Comparison of ENCODE assay signal across 8 cellular contexts in genomic region chr19:10333758-10334339, GRCh38. TPM values are rescaled to one million over a fixed set of nuclear protein-coding genes. Genes with fewer than 3 reads are reported as not detected.
A peak's percentile ranks its signal among the peaks of the same experiment; 100 is the strongest.
DNase-seq lines count a peak whose midpoint lies in the region; ATAC-seq and TF ChIP-seq lines count a peak whose summit lies in the region.

No MANE protein-coding gene starts in this region.

- H2AFZ ChIP-seq in SU-DHL-6 (ENCODE audit: low read depth, low read length, severe bottlenecking), result no peak overlapping the region

- H3K9me3 ChIP-seq in SU-DHL-6 (ENCODE audit: insufficient read depth, low read length), result no peaks in the 10 kb centered on the region

- no peak for DNase-seq in activated CD4-positive, CD25-positive, alpha-beta regulatory T cell treated with anti-CD3 and anti-CD28 coated beads, Interleukin-2, amount 50 U/mL, for 72 hours
- DNase-seq in foreskin keratinocyte (peak in 1 of 2 donors; percentile 24), skeletal muscle cell (ENCODE audit: low read depth) (no peak), NCI-H2171 treated with DMSO at 0.1 percent for 48 hours (lab: John Stamatoyannopoulos, UW) (no peak)

- no peaks in the 10 kb centered on the region for H3K36me3 ChIP-seq in SU-DHL-6 (ENCODE audit: low read length)

- no peaks in the 10 kb centered on the region for H3K9me2 ChIP-seq in SU-DHL-6 (replicated peaks; ENCODE audit: insufficient read depth, low read length)

- peaks cover 45% of the 10 kb centered on the region for H3K79me2 ChIP-seq in SU-DHL-6 (ENCODE audit: insufficient read depth, low read length)

- H3K4me2 ChIP-seq in SU-DHL-6 (ENCODE audit: low read depth, low read length, poor library complexity, severe bottlenecking), result peak overlapping the region; percentile 64

- H3K27me3 ChIP-seq in SU-DHL-6 (ENCODE audit: low read length) (no peaks in the 10 kb centered on the region), foreskin keratinocyte (no peaks in the 10 kb centered on the region)

- H3K27ac ChIP-seq in SU-DHL-6 (ENCODE audit: low read depth, low read length), result 0 out of 2 replicates have a peak overlapping the region, but pooled peaks have one; percentile 18
- H3K27ac ChIP-seq in foreskin keratinocyte, result no peak overlapping the region

- ATAC-seq in activated CD4-positive, CD25-positive, alpha-beta regulatory T cell treated with anti-CD3 and anti-CD28 coated beads, Interleukin-2, amount 50 U/mL, for 24 hours, result peak; percentile 0 to 1
- ATAC-seq in foreskin keratinocyte, result peak; percentile 27
- no peak for ATAC-seq in HG02840 (IDR thresholded peaks at IDR 0.05; ENCODE audit: low FRiP score, unreplicated experiment)
- no peak for ATAC-seq in GM21825 (IDR thresholded peaks at IDR 0.05; ENCODE audit: unreplicated experiment)

- H4K20me1 ChIP-seq in SU-DHL-6 (ENCODE audit: low read depth, low read length), result peaks cover 4% of the 10 kb centered on the region; the same call in 1 of the 2 replicates

- H3K9ac ChIP-seq in SU-DHL-6 (ENCODE audit: low read length), result peak overlapping the region; percentile 83

- no peaks in the 10 kb centered on the region for H3K4me1 ChIP-seq in foreskin keratinocyte

- H3F3A ChIP-seq in SU-DHL-6 (ENCODE audit: insufficient read depth), result no peaks in the 10 kb centered on the region

- H3K4me3 ChIP-seq in SU-DHL-6 (ENCODE audit: insufficient read depth, low read length, poor library complexity, severe bottlenecking), result peak overlapping the region; percentile 78
- H3K4me3 ChIP-seq in skeletal muscle cell (ENCODE audit: low read depth, low read length), result peak overlapping the region; percentile 80

- TF ChIP-seq CTCF in SU-DHL-6 (IDR thresholded peaks at IDR 0.05; ENCODE audit: insufficient read depth, low read length, poor library complexity, severe bottlenecking) (no peak), foreskin keratinocyte (conservative IDR thresholded peaks at IDR 0.05) (no peak)

RNA-seq across cellular contexts. Expression of gene RAVER1, which starts 0.5 kb away (rescaled TPM):
- total RNA-seq in foreskin keratinocyte, result 22.0 and 23.0 TPM in 2 replicates
- 15.9 and 17.6 TPM in 2 replicates for polyA plus RNA-seq in foreskin keratinocyte

RNA-seq across cellular contexts. Expression of gene ICAM3, which starts 5.6 kb away (rescaled TPM):
- total RNA-seq in foreskin keratinocyte, result 4.4 and 6.0 TPM in 2 replicates
- polyA plus RNA-seq in foreskin keratinocyte, result 5.3 and 6.0 TPM in 2 replicates

RNA-seq across cellular contexts. Expression of gene FDX2, which starts 18.0 kb away (rescaled TPM):
- total RNA-seq in foreskin keratinocyte, result 30.9 and 33.2 TPM in 2 replicates
- polyA plus RNA-seq in foreskin keratinocyte, result 58.1 and 63.7 TPM in 2 replicates

RNA-seq across cellular contexts. Expression of gene ZGLP1, which starts 24.2 kb away (rescaled TPM):
- 1.6 and 2.6 TPM in 2 replicates for total RNA-seq in foreskin keratinocyte
- 3.4 and 3.6 TPM in 2 replicates for polyA plus RNA-seq in foreskin keratinocyte

RNA-seq across cellular contexts. Expression of gene ICAM5, which starts 44.1 kb away (rescaled TPM):
- 2.5 and 3.8 TPM in 2 replicates for total RNA-seq in foreskin keratinocyte
- polyA plus RNA-seq in foreskin keratinocyte, result 1.4 and 2.2 TPM in 2 replicates

Comparison
In these comparisons a context has a peak if more than half of its experiments do, and no peak if none do; other contexts are left out.
1. ATAC-seq: peak in activated CD4-positive, CD25-positive, alpha-beta regulatory T cell treated with anti-CD3 and anti-CD28 coated beads, Interleukin-2, amount 50 U/mL, for 24 hours (2 of 2) and foreskin keratinocyte (single experiment); none in HG02840 (single experiment) and GM21825 (single experiment).